In genomic region chr15:101521084-101521483, GRCh38 we compare ENCODE assay signal across 14 cellular contexts.
"Had no signal": no experiment of that assay in that cellular context is flagged by ENCODE, and none has a peak within 500 bp of the region (broad histone marks: within the 10 kb centered on the region; RNA-seq: fewer than 3 reads in every experiment).

No MANE protein-coding gene starts in this region.

- H3K27ac ChIP-seq: heart left ventricle, tibial nerve had no signal

- H3K36me3 Mint-ChIP-seq: stimulated activated effector memory CD8-positive, alpha-beta T cell treated with anti-CD3 and anti-CD28 coated beads, Interleukin-12 subunit alpha, Interleukin-12 subunit beta, amount 100 ng/mL, for 72 hours had no signal

- H3K27me3 ChIP-seq: tibial nerve had no signal

- H3K4me3 ChIP-seq: heart left ventricle, lung, tibial nerve had no signal

- H3K27ac Mint-ChIP-seq: activated CD4-positive, alpha-beta memory T cell treated with anti-CD3 and anti-CD28 coated beads for 36 hours; activated CD4-positive, alpha-beta T cell treated with anti-CD3 and anti-CD28 coated beads for 36 hours; activated naive CD4-positive, alpha-beta T cell treated with anti-CD3 and anti-CD28 coated beads, Interleukin-2, amount 50 U/mL, for 72 hours; activated T-cell treated with anti-CD3 and anti-CD28 coated beads, Interleukin-2, amount 50 U/mL, for 24 hours; stimulated activated effector memory CD8-positive, alpha-beta T cell treated with anti-CD3 and anti-CD28 coated beads, Interleukin-12 subunit alpha, Interleukin-12 subunit beta, amount 100 ng/mL, for 72 hours had no signal

- H3K36me3 ChIP-seq: heart left ventricle, tibial nerve had no signal

- H3K4me3 Mint-ChIP-seq: activated CD4-positive, alpha-beta memory T cell treated with anti-CD3 and anti-CD28 coated beads for 36 hours; activated CD4-positive, alpha-beta T cell treated with anti-CD3 and anti-CD28 coated beads for 36 hours; activated T-cell treated with anti-CD3 and anti-CD28 coated beads, Interleukin-2, amount 50 U/mL, for 24 hours; stimulated activated effector memory CD8-positive, alpha-beta T cell treated with anti-CD3 and anti-CD28 coated beads, Interleukin-12 subunit alpha, Interleukin-12 subunit beta, amount 100 ng/mL, for 72 hours had no signal

- H3K4me1 Mint-ChIP-seq: stimulated activated effector memory CD8-positive, alpha-beta T cell treated with anti-CD3 and anti-CD28 coated beads, Interleukin-12 subunit alpha, Interleukin-12 subunit beta, amount 100 ng/mL, for 72 hours had no signal

- ATAC-seq: activated CD4-positive, alpha-beta T cell treated with anti-CD3 and anti-CD28 coated beads for 36 hours; activated naive CD4-positive, alpha-beta T cell treated with anti-CD3 and anti-CD28 coated beads, Interleukin-2, amount 50 U/mL, for 72 hours; naive thymus-derived CD8-positive, alpha-beta T cell; stimulated activated effector memory CD8-positive, alpha-beta T cell treated with anti-CD3 and anti-CD28 coated beads, Interleukin-12 subunit alpha, Interleukin-12 subunit beta, amount 100 ng/mL, for 72 hours had no signal

- DNase-seq: activated CD4-positive, alpha-beta memory T cell treated with anti-CD3 and anti-CD28 coated beads for 36 hours; activated CD4-positive, alpha-beta T cell treated with anti-CD3 and anti-CD28 coated beads for 36 hours; activated effector memory CD4-positive, alpha-beta T cell treated with Interleukin-2 at 50 U/mL for 16 hours; activated T-cell treated with anti-CD3 and anti-CD28 coated beads, Interleukin-2, amount 50 U/mL, for 24 hours; central memory CD4-positive, alpha-beta T cell; effector memory CD4-positive, alpha-beta T cell; foreskin melanocyte; heart left ventricle; naive thymus-derived CD8-positive, alpha-beta T cell; retina had no signal

- H3K4me1 ChIP-seq: tibial nerve had no signal
